ENCODE assay signal across 12 cellular contexts in the genomic region with DNA sequence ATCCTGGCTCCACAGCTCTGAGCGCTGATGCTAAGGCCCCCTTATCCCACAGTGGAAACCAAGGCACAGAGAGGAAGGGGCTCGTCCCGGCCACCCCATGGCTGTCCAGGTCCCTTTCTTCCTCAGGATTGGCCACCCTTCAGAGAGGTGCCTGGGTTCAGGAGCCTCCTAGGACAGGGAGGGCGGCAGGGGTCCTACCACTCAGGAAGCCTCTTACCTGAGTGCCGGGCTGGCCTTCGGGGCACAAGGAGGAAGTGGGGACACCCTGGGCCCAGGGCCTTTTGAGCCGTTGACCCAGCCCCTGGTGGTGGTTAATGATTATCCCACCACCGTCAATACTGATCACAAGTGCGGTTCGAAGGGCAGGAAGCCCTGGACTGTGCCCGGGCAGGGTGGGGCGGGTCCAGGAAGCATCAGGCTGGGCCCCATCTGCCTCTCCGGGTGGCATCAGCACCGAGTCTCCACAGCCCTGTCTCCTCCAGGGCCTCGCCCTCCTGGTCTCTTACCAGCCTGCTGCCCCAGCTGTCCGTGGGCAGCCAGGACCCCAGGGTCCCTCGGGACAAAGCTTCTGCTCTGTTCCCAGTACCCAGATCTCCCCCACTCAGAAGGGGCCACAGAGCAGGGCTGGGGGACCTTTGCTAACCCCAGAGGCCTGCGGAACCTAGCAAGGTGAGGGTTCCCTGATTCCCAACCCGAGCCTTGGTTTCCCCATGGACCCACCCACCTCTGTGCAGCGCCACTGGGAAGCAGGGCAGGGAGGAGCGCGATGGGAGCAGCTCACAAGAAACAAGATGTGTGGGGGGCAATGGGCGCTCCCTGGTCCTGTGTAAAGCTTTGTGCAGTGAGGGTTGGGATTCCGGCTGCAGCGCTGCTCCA. TPM values are rescaled to one million over a fixed set of nuclear protein-coding genes. Genes with fewer than 3 reads are reported as not detected.
DNase-seq lines count a peak whose midpoint lies in the region; ATAC-seq and TF ChIP-seq lines count a peak whose summit lies in the region.
"Had no signal": no experiment of that assay in that cellular context is flagged by ENCODE, and none has a peak within 500 bp of the region (broad histone marks: within the 10 kb centered on the region; RNA-seq: fewer than 3 reads in every experiment).

No MANE protein-coding gene starts in this region.

- intact Hi-C loops in heart left ventricle (cut with DNase I) (loop anchor here (1.0 to 5.0 kb wide), 4 partner anchors 46 to 106 kb away; no protein-coding TSS in a partner anchor), left cardiac atrium (cut with DNase I) (loop anchor here (1.0 to 2.0 kb wide), 2 partner anchors 46 to 47 kb away; no protein-coding TSS in a partner anchor), stomach (cut with DNase I; ENCODE audit: low total_unique reads) (loop anchor here (2.0 kb wide), 1 partner anchor 47 kb away; no protein-coding TSS in a partner anchor)

- no peaks in the 10 kb centered on the region for H3K27me3 ChIP-seq in heart left ventricle
- H3K27me3 ChIP-seq in WERI-Rb-1 (ENCODE audit: insufficient read depth, low read depth, severe bottlenecking), result no peaks in the 10 kb centered on the region
- no peaks in the 10 kb centered on the region for H3K27me3 ChIP-seq in liver (ENCODE audit: control insufficient read depth in 4 of 4, insufficient read depth in 4 of 4, low read length in 3 of 4)
- no peaks in the 10 kb centered on the region for H3K27me3 ChIP-seq in stomach

- TF ChIP-seq POLR2A in heart left ventricle (IDR thresholded peaks at IDR 0.05) (no peak), stomach (IDR thresholded peaks at IDR 0.05) (peak in 1 of 4 donors; percentile 67)

- no peak for TF ChIP-seq EP300 in stomach (IDR thresholded peaks at IDR 0.05)

- peaks cover 0 to 53% (median 13%) of the 10 kb centered on the region in 12 donors for H3K4me1 ChIP-seq in heart left ventricle
- H3K4me1 ChIP-seq in liver (ENCODE audit: control insufficient read depth in 4 of 4, insufficient read depth in 4 of 4, low read length in 3 of 4), result peaks cover 20 to 53% (median 42%) of the 10 kb centered on the region in 4 donors
- peaks cover 26 to 49% (median 39%) of the 10 kb centered on the region in 4 donors for H3K4me1 ChIP-seq in stomach

- ATAC-seq in heart left ventricle (peak in 2 of 4 donors; percentile 7 to 9), left cardiac atrium (no peak), HG03342 (IDR thresholded peaks at IDR 0.05; ENCODE audit: unreplicated experiment) (no peak)

- no peak overlapping the region for H3K4me3 ChIP-seq in heart left ventricle
- no peak overlapping the region for H3K4me3 ChIP-seq in WERI-Rb-1 (ENCODE audit: low read depth, low read length)
- peak overlapping the region; percentile 50 to 83 (median 81) for H3K4me3 ChIP-seq in liver (ENCODE audit: low read depth in 1 of 3, low read length in 3 of 3)
- peak overlapping the region; percentile 37 to 52 (median 45) for H3K4me3 ChIP-seq in stomach

- H3K9ac ChIP-seq in liver (ENCODE audit: low read depth in 1 of 2, low read length in 2 of 2), result peak overlapping the region; percentile 73 to 89

- H3K36me3 ChIP-seq in heart left ventricle (peaks cover 0 to 37% (median 28%) of the 10 kb centered on the region in 9 donors), WERI-Rb-1 (peaks cover 19% of the 10 kb centered on the region), liver (ENCODE audit: control insufficient read depth in 4 of 4, insufficient read depth in 3 of 4, low read depth in 1 of 4, low read length in 3 of 4) (peaks cover 4 to 29% (median 12%) of the 10 kb centered on the region in 4 donors), stomach (peaks cover 13 to 41% (median 40%) of the 10 kb centered on the region in 4 donors)

- H3K9me3 ChIP-seq in heart left ventricle, result no peaks in the 10 kb centered on the region
- H3K9me3 ChIP-seq in WERI-Rb-1 (ENCODE audit: severe bottlenecking), result no peaks in the 10 kb centered on the region
- no peaks in the 10 kb centered on the region for H3K9me3 ChIP-seq in liver (ENCODE audit: control insufficient read depth in 4 of 4, low read length in 3 of 4)
- H3K9me3 ChIP-seq in stomach, result no peaks in the 10 kb centered on the region

- no peak for TF ChIP-seq CTCF in heart left ventricle (IDR thresholded peaks at IDR 0.05)
- no peak for TF ChIP-seq CTCF in WERI-Rb-1 (IDR thresholded peaks at IDR 0.05; ENCODE audit: low read depth, low read length)
- TF ChIP-seq CTCF in liver (IDR thresholded peaks at IDR 0.05; ENCODE audit: low read depth, low read length, missing input control), result peak; percentile 38
- peak in 2 of 7 experiments; percentile 36 to 68 for TF ChIP-seq CTCF in stomach (IDR thresholded peaks at IDR 0.05)

- 75 to 82% (median 77%) methylated on average over 12 to 25 of the region's 25 CpGs for WGBS in heart left ventricle, 4 donors
- 33% methylated on average over 25 of the region's 25 CpGs for WGBS in liver
- 34 to 57% (median 40%) methylated on average over 21 to 25 of the region's 25 CpGs for WGBS in stomach, 5 donors

- H3K27ac ChIP-seq in heart left ventricle, result peak overlapping the region in 10 of 12 donors; percentile 7 to 74 (median 50)
- H3K27ac ChIP-seq in WERI-Rb-1, result peak overlapping the region; percentile 36; the same call in 1 of the 2 replicates
- H3K27ac ChIP-seq in liver (ENCODE audit: low read depth in 1 of 2, low read length in 2 of 2), result peak overlapping the region; percentile 86 to 89
- peak overlapping the region; percentile 84 to 94 (median 86) for H3K27ac ChIP-seq in stomach

- TF ChIP-seq RAD21 in liver (IDR thresholded peaks at IDR 0.05), result peak; percentile 45 to 50

- DNase-seq in heart left ventricle, result peak in 1 of 5 donors; percentile 27
- DNase-seq in left cardiac atrium, result no peak
- DNase-seq in WERI-Rb-1, result no peak
- DNase-seq in stomach, result peak; percentile 84
- DNase-seq in globus pallidus (ENCODE audit: low spot score), result no peak
- no peak for DNase-seq in EL

TF ChIP-seq in liver, 16 proteins besides CTCF, POLR2A, EP300 and RAD21 (continues in another document):
- peak; percentile 41 for TF ChIP-seq FOXA1 (IDR thresholded peaks at IDR 0.05)
- TF ChIP-seq JUND (IDR thresholded peaks at IDR 0.05), result no peak
- TF ChIP-seq NR2F2 (IDR thresholded peaks at IDR 0.05), result peak; percentile 44
- TF ChIP-seq HNF4G (IDR thresholded peaks at IDR 0.05), result peak; percentile 77
- TF ChIP-seq, protein P1, sequence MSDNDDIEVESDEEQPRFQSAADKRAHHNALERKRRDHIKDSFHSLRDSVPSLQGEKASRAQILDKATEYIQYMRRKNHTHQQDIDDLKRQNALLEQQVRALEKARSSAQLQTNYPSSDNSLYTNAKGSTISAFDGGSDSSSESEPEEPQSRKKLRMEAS (IDR thresholded peaks at IDR 0.05), result no peak
- TF ChIP-seq YY1 (IDR thresholded peaks at IDR 0.05), result peak; percentile 72
- peak in 1 of 2 donors; percentile 73 for TF ChIP-seq GABPA (IDR thresholded peaks at IDR 0.05 in 1 of 2, conservative IDR thresholded peaks at IDR 0.05 in 1 of 2)
- peak; percentile 77 to 92 for TF ChIP-seq RXRA (IDR thresholded peaks at IDR 0.05)
- TF ChIP-seq TAF1 (conservative IDR thresholded peaks at IDR 0.05), result peak; percentile 87
- TF ChIP-seq, protein P2, sequence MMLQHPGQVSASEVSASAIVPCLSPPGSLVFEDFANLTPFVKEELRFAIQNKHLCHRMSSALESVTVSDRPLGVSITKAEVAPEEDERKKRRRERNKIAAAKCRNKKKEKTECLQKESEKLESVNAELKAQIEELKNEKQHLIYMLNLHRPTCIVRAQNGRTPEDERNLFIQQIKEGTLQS (IDR thresholded peaks at IDR 0.05), result no peak
- TF ChIP-seq, protein P3, sequence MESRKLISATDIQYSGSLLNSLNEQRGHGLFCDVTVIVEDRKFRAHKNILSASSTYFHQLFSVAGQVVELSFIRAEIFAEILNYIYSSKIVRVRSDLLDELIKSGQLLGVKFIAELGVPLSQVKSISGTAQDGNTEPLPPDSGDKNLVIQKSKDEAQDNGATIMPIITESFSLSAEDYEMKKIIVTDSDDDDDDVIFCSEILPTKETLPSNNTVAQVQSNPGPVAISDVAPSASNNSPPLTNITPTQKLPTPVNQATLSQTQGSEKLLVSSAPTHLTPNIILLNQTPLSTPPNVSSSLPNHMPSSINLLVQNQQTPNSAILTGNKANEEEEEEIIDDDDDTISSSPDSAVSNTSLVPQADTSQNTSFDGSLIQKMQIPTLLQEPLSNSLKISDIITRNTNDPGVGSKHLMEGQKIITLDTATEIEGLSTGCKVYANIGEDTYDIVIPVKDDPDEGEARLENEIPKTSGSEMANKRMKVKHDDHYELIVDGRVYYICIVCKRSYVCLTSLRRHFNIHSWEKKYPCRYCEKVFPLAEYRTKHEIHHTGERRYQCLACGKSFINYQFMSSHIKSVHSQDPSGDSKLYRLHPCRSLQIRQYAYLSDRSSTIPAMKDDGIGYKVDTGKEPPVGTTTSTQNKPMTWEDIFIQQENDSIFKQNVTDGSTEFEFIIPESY (IDR thresholded peaks at IDR 0.05), result no peak

RNA-seq across cellular contexts. Expression of a gene that starts 15.0 kb away (rescaled TPM):
- 100 to 1,000 TPM in 1 of 9 donors, 10 to 100 TPM in 8; 38.2 to 102 (median 58.2) TPM for total RNA-seq in heart left ventricle
- 10 to 100 TPM; 27.9 to 50.4 TPM for polyA plus RNA-seq in heart left ventricle
- total RNA-seq in left cardiac atrium, result 10 to 100 TPM; 36.6 to 43.1 TPM
- 10 to 100 TPM; 27.3 to 36.4 TPM for total RNA-seq in liver
- 10 to 100 TPM in 1 of 2 donors, 1 to 10 TPM in 1; 8.3 to 11.1 TPM for polyA plus RNA-seq in liver
- total RNA-seq in stomach, result 100 to 1,000 TPM in 2 of 5 donors, 10 to 100 TPM in 3; 23.3 to 160 (median 56.2) TPM
- polyA plus RNA-seq in stomach, result 10 to 100 TPM; 17.9 to 24.6 (median 19.4) TPM

RNA-seq across cellular contexts. Expression of a gene that starts 23.6 kb away (rescaled TPM):
- total RNA-seq in heart left ventricle (10 to 100 TPM; 11.4 to 38.5 (median 18.4) TPM), left cardiac atrium (10 to 100 TPM; 12.3 to 14.6 TPM), liver (10 to 100 TPM; 18.3 to 27.8 TPM), stomach (10 to 100 TPM; 14.3 to 77.6 (median 46.1) TPM)
- polyA plus RNA-seq in heart left ventricle (10 to 100 TPM; 12.8 to 16.1 TPM), liver (10 to 100 TPM; 15.6 to 34.1 TPM), stomach (10 to 100 TPM; 12.2 to 18.7 (median 16.3) TPM)

RNA-seq across cellular contexts. Expression of a gene that starts 31.1 kb away (rescaled TPM):
- total RNA-seq in heart left ventricle, result 10 to 100 TPM; 17.5 to 32.5 (median 22.3) TPM
- polyA plus RNA-seq in heart left ventricle, result 10 to 100 TPM; 27.1 to 34.3 TPM
- 10 to 100 TPM; 17.9 to 20.5 TPM for total RNA-seq in left cardiac atrium
- 1 to 10 TPM; 5.3 to 6.6 TPM for total RNA-seq in liver
- 1 to 10 TPM; 2.9 to 4.9 TPM for polyA plus RNA-seq in liver
- 10 to 100 TPM in 4 of 5 donors, 1 to 10 TPM in 1; 6.6 to 75.6 (median 25.7) TPM for total RNA-seq in stomach
- polyA plus RNA-seq in stomach, result 10 to 100 TPM in 2 of 3 donors, 1 to 10 TPM in 1; 9.8 to 13.8 (median 12.3) TPM

RNA-seq across cellular contexts. Expression of a gene that starts 42.3 kb away (rescaled TPM):
- total RNA-seq in heart left ventricle, result under 1 TPM in 1 of 9 donors, not detected in 8; 0.48 TPM
- not detected for polyA plus RNA-seq in heart left ventricle
- not detected for total RNA-seq in left cardiac atrium
- not detected for total RNA-seq in liver
- polyA plus RNA-seq in liver, result not detected
- total RNA-seq in stomach, result not detected
- polyA plus RNA-seq in stomach, result under 1 TPM in 2 of 3 donors, not detected in 1; 0.30 to 0.50 TPM
- total RNA-seq: A172, IMR-90, lower leg skin, neural crest cell had no signal
- polyA plus RNA-seq: IMR-90 had no signal

RNA-seq across cellular contexts. Expression of a gene that starts 49.0 kb away (rescaled TPM):
- total RNA-seq in heart left ventricle, result under 1 TPM in 8 of 9 donors, not detected in 1; 0.12 to 0.50 (median 0.26) TPM
- under 1 TPM; 0.12 to 0.15 TPM for polyA plus RNA-seq in heart left ventricle
- under 1 TPM; 0.55 to 0.65 TPM for total RNA-seq in left cardiac atrium
- 1 to 10 TPM in 1 of 2 donors, under 1 TPM in 1; 0.75 to 1.2 TPM for total RNA-seq in liver
- polyA plus RNA-seq in liver, result under 1 TPM; 0.18 to 0.40 TPM
- 10 to 100 TPM; 10.3 to 66.5 (median 53.3) TPM for total RNA-seq in stomach
- 10 to 100 TPM in 2 of 3 donors, 1 to 10 TPM in 1; 8.9 to 20.0 (median 10.9) TPM for polyA plus RNA-seq in stomach

Comparison
In these comparisons a context has a peak if more than half of its experiments do, and no peak if none do; other contexts are left out.
1. H3K27ac ChIP-seq: peak in every context shown above with its lines; median percentile 88 in liver; 86 in stomach; 50 in heart left ventricle; 36 in WERI-Rb-1.
2. H3K4me3 ChIP-seq: peak in liver (3 of 3) and stomach (4 of 4); none in heart left ventricle (0 of 12) and WERI-Rb-1 (single experiment).